In genomic region chr17:34009946-34010345, GRCh38 we compare ENCODE assay signal across 12 cellular contexts.
DNase-seq lines count a peak whose midpoint lies in the region; TF ChIP-seq lines count a peak whose summit lies in the region.
"Had no signal": no experiment of that assay in that cellular context is flagged by ENCODE, and none has a peak within 500 bp of the region (broad histone marks: within the 10 kb centered on the region; RNA-seq: fewer than 3 reads in every experiment).

No MANE protein-coding gene starts in this region.

- H3K9ac ChIP-seq in H9 (ENCODE audit: extremely low read depth, insufficient read length, low read length) = no peak overlapping the region
- H3K9ac ChIP-seq: BLaER1, GM23248 had no signal

- H3K4ac ChIP-seq in H9 (ENCODE audit: low read depth, low read length) = no peak overlapping the region

- no peaks in the 10 kb centered on the region for H3K79me2 ChIP-seq in H9 (ENCODE audit: insufficient read depth, low read length)

- no peak overlapping the region for H3K23ac ChIP-seq in H9 (ENCODE audit: insufficient read length, low read depth, low read length)

- H4K20me1 ChIP-seq in H9 (ENCODE audit: control insufficient read depth, insufficient read depth, insufficient read length) = no peaks in the 10 kb centered on the region
- H4K20me1 ChIP-seq: BLaER1 had no signal

- H3K27ac Mint-ChIP-seq in H9 = no peak overlapping the region

- H3K27ac ChIP-seq in H9 (ENCODE audit: insufficient read length, low read depth, low read length) = no peak overlapping the region
- H3K27ac ChIP-seq: BLaER1, GM23248 had no signal

- H3T11ph ChIP-seq in H9 (ENCODE audit: low read length) = no peak overlapping the region

- H2AFZ ChIP-seq in H9 (ENCODE audit: low read length) = no peak overlapping the region
- H2AFZ ChIP-seq: GM23248 had no signal

- no peaks in the 10 kb centered on the region for H3K9me3 ChIP-seq in H9 (ENCODE audit: control insufficient read depth, low read depth, low read length)
- H3K9me3 ChIP-seq: BLaER1, Caco-2 had no signal

- H3K27me3 Mint-ChIP-seq in H9 (ENCODE audit: low read depth) = no peaks in the 10 kb centered on the region

- peak overlapping the region; percentile 41; the same call in 1 of the 2 replicates for H3K14ac ChIP-seq in H9 (ENCODE audit: insufficient read depth, low read length)

- no peak overlapping the region for H2BK120ac ChIP-seq in H9 (ENCODE audit: low read depth, low read length, poor library complexity, severe bottlenecking)

- H3K23me2 ChIP-seq in H9 (ENCODE audit: insufficient read length, low read depth, low read length, poor library complexity, severe bottlenecking) = no peaks in the 10 kb centered on the region

- no peak overlapping the region for H3K4me2 ChIP-seq in H9 (ENCODE audit: insufficient read depth, insufficient read length, low read length)
- H3K4me2 ChIP-seq: BLaER1 had no signal

- no peak overlapping the region for H2BK5ac ChIP-seq in H9 (ENCODE audit: insufficient read length, low read length)

- no peak overlapping the region for H3K56ac ChIP-seq in H9 (ENCODE audit: insufficient read length, low read depth, low read length)

- no peak for DNase-seq in H9
- DNase-seq in SW480 (ENCODE audit: low spot score) = peak; percentile 15
- peak; percentile 59 for DNase-seq in kidney tubule cell (ENCODE audit: low spot score)
- DNase-seq in mucosa of gallbladder (ENCODE audit: low spot score) = no peak
- no peak for DNase-seq in HT-29 (ENCODE audit: low spot score)
- no peak for DNase-seq in nucleus accumbens (lab: John Stamatoyannopoulos, UW)
- DNase-seq: AML-193; Caco-2; CD8-positive, alpha-beta memory T cell; DND-41; GM23248 had no signal

- H3K27me3 ChIP-seq in H9 (ENCODE audit: insufficient read depth, low read length) = no peaks in the 10 kb centered on the region
- H3K27me3 ChIP-seq: BLaER1 had no signal

- no peak overlapping the region for H2AK5ac ChIP-seq in H9 (ENCODE audit: insufficient read length, low read length)

- H4K8ac ChIP-seq in H9 (replicated peaks; ENCODE audit: insufficient read length, low read depth, low read length) = no peak overlapping the region

- no peaks in the 10 kb centered on the region for H3K9me3 Mint-ChIP-seq in H9

- no peak overlapping the region for H3K4me3 Mint-ChIP-seq in H9
- H3K4me3 Mint-ChIP-seq: CD8-positive, alpha-beta memory T cell had no signal

- H3K36me3 Mint-ChIP-seq in H9 (ENCODE audit: insufficient read depth in 1 of 3, low read depth in 3 of 3) = no peaks in the 10 kb centered on the region; a peak in 1 of 7 replicates
- H3K36me3 Mint-ChIP-seq: CD8-positive, alpha-beta memory T cell had no signal

- H3K79me1 ChIP-seq in H9 (ENCODE audit: insufficient read depth, low read depth, low read length, poor library complexity, severe bottlenecking) = no peaks in the 10 kb centered on the region

- H3K4me1 Mint-ChIP-seq in H9 = peaks cover 4 to 11% of the 10 kb centered on the region in 2 experiments
- H3K4me1 Mint-ChIP-seq: CD8-positive, alpha-beta memory T cell had no signal

- no peak overlapping the region for H4K5ac ChIP-seq in H9 (ENCODE audit: insufficient read length, low read depth, low read length)

- H2BK12ac ChIP-seq in H9 (ENCODE audit: insufficient read length, low read depth, low read length) = no peak overlapping the region

- H4K91ac ChIP-seq in H9 (ENCODE audit: insufficient read length, low read depth, low read length) = no peak overlapping the region

- H2BK15ac ChIP-seq in H9 (ENCODE audit: low read depth, low read length) = no peak overlapping the region

- no peak overlapping the region for H2BK20ac ChIP-seq in H9 (ENCODE audit: low read depth, low read length, poor library complexity, severe bottlenecking)

- no peak for TF ChIP-seq CTCF in H9 (conservative IDR thresholded peaks at IDR 0.05)

- H3K18ac ChIP-seq in H9 (ENCODE audit: insufficient read length, low read depth, low read length) = no peak overlapping the region

- H3K4me1 ChIP-seq in H9 (ENCODE audit: insufficient read depth, low read length) = no peaks in the 10 kb centered on the region; the same call in 1 of the 2 replicates
- H3K4me1 ChIP-seq: BLaER1, Caco-2 had no signal

- no CpG with 5 or more reads among the region's 5 CpGs for WGBS in H9 (ENCODE audit: extremely low coverage, insufficient read length, low lambda C conversion rate)

Comparison
In these comparisons a context has a peak if more than half of its experiments do, and no peak if none do; other contexts are left out.
1. DNase-seq: peak in SW480 (single experiment) and kidney tubule cell (single experiment); none in H9 (single experiment), mucosa of gallbladder (single experiment), HT-29 (single experiment) and nucleus accumbens (0 of 56).